ENCODE assay signal across 1 cellular context in genomic region chr18:41459657-41460056, GRCh38.
TF ChIP-seq lines count a peak whose summit lies in the region.

No MANE protein-coding gene starts in this region.

TF ChIP-seq in WTC11, 78 proteins besides CTCF, POLR2A, EP300 and RAD21 (continued from another document):
- TF ChIP-seq ZNF416 (CRISPR knock-in tag; IDR thresholded peaks at IDR 0.05) (no peak), ETV6 (CRISPR knock-in tag; IDR thresholded peaks at IDR 0.05) (no peak), ZNF671 (CRISPR knock-in tag; IDR thresholded peaks at IDR 0.05) (no peak), GRHL2 (CRISPR knock-in tag; IDR thresholded peaks at IDR 0.05; ENCODE audit: insufficient replicate concordance, severe bottlenecking) (no peak)
